Comparison of ENCODE assay signal across 11 cellular contexts in genomic region chr12:27592548-27592947, GRCh38.
DNase-seq lines count a peak whose midpoint lies in the region; ATAC-seq and TF ChIP-seq lines count a peak whose summit lies in the region.
"Had no signal": no experiment of that assay in that cellular context is flagged by ENCODE, and none has a peak within 500 bp of the region (broad histone marks: within the 10 kb centered on the region; RNA-seq: fewer than 3 reads in every experiment).

No MANE protein-coding gene starts in this region.

- TF ChIP-seq POLR2A in GM18505 (IDR thresholded peaks at IDR 0.05; ENCODE audit: borderline replicate concordance, extremely low read depth, insufficient read depth, insufficient read length), result no peak

- H3K27ac ChIP-seq in CD8-positive, alpha-beta T cell (ENCODE audit: low read depth, low read length), result no peak overlapping the region

- no peaks in the 10 kb centered on the region for H3K9me3 Mint-ChIP-seq in Caco-2 (ENCODE audit: unreplicated experiment)
- no peaks in the 10 kb centered on the region for H3K9me3 Mint-ChIP-seq in CD8-positive, alpha-beta T cell

- TF ChIP-seq CTCF in Caco-2 (IDR thresholded peaks at IDR 0.05; ENCODE audit: insufficient read depth in 1 of 2, low read depth in 1 of 2, low read length in 1 of 2, severe bottlenecking in 1 of 2, unreplicated experiment in 1 of 2), result no peak
- TF ChIP-seq CTCF in choroid plexus epithelial cell (conservative IDR thresholded peaks at IDR 0.05; ENCODE audit: low read depth, low read length), result no peak
- TF ChIP-seq CTCF in CD8-positive, alpha-beta T cell (IDR thresholded peaks at IDR 0.05), result no peak

- H3K4me3 ChIP-seq in Caco-2 (ENCODE audit: low read depth, low read length) (no peak overlapping the region), choroid plexus epithelial cell (ENCODE audit: low read depth, low read length) (no peak overlapping the region)
- no peak overlapping the region for H3K4me3 ChIP-seq in CD8-positive, alpha-beta T cell (ENCODE audit: low read depth, low read length)
- H3K4me3 ChIP-seq: HAP-1 had no signal

- H3K36me3 ChIP-seq in Caco-2 (ENCODE audit: control insufficient read depth, insufficient read depth, low read length), result no peaks in the 10 kb centered on the region; the same call in 1 of the 2 replicates
- H3K36me3 ChIP-seq in CD8-positive, alpha-beta T cell (ENCODE audit: insufficient read depth, low read length), result no peaks in the 10 kb centered on the region
- H3K36me3 ChIP-seq: HAP-1 had no signal

- H3K27me3 Mint-ChIP-seq in Caco-2 (ENCODE audit: insufficient read depth, unreplicated experiment), result no peaks in the 10 kb centered on the region
- H3K27me3 Mint-ChIP-seq in CD8-positive, alpha-beta T cell (ENCODE audit: low read depth), result no peaks in the 10 kb centered on the region

- 0 out of 2 replicates have a peak, but pooled peaks cover 9% of the 10 kb centered on the region for H3K9me3 ChIP-seq in Caco-2
- no peaks in the 10 kb centered on the region for H3K9me3 ChIP-seq in CD8-positive, alpha-beta T cell (ENCODE audit: low read length)
- H3K9me3 ChIP-seq: HAP-1 had no signal

- no TSS peak for BruUV-seq in Caco-2 (replicated peaks; lab: Mats Ljungman, UMichigan)

- CTCF ChIA-PET in Caco-2 (lab: Charles Lee), result no interaction called here
- CTCF ChIA-PET in CD8-positive, alpha-beta T cell (lab: Charles Lee), result interaction anchor here (1.5 kb wide), 1 partner anchor 60 kb away, joined by 5 read pairs; no protein-coding TSS in a partner anchor

- peak in 1 of 2 experiments; percentile 29 for DNase-seq in Caco-2
- peak; percentile 65 for DNase-seq in choroid plexus epithelial cell (ENCODE audit: low read depth)
- DNase-seq in middle frontal gyrus (ENCODE audit: extremely low spot score, low spot score), result peak; percentile 31
- DNase-seq in CD8-positive, alpha-beta T cell, result no peak
- DNase-seq in T1000 (lab: John Stamatoyannopoulos, UW), result no peak
- DNase-seq in stimulated activated CD8-positive, alpha-beta memory T cell treated with anti-CD3 and anti-CD28 coated beads, Interleukin-4, amount 100 ng/mL, for 48 hours, result no peak
- DNase-seq: activated gamma-delta T cell, DMS79 treated with DMSO at 0.1 percent for 48 hours had no signal

- no peaks in the 10 kb centered on the region for H3K27me3 ChIP-seq in Caco-2 (replicated peaks; ENCODE audit: control insufficient read depth, insufficient read depth, low read length)
- H3K27me3 ChIP-seq in CD8-positive, alpha-beta T cell (ENCODE audit: insufficient read depth, low read length), result no peaks in the 10 kb centered on the region

- POLR2A ChIA-PET in Caco-2 (lab: Charles Lee), result no interaction called here
- POLR2A ChIA-PET in CD8-positive, alpha-beta T cell (lab: Charles Lee), result no interaction called here

- no peak overlapping the region for H3K4me3 Mint-ChIP-seq in Caco-2 (ENCODE audit: unreplicated experiment)
- no peak overlapping the region for H3K4me3 Mint-ChIP-seq in CD8-positive, alpha-beta T cell

- H3K27ac Mint-ChIP-seq in Caco-2 (ENCODE audit: unreplicated experiment), result peak overlapping the region; percentile 36
- no peak overlapping the region for H3K27ac Mint-ChIP-seq in CD8-positive, alpha-beta T cell

- peaks cover 24% of the 10 kb centered on the region for H3K4me1 Mint-ChIP-seq in Caco-2 (ENCODE audit: low read depth, unreplicated experiment)
- H3K4me1 Mint-ChIP-seq in CD8-positive, alpha-beta T cell (ENCODE audit: low read depth), result peaks cover 12% of the 10 kb centered on the region

- H3K36me3 Mint-ChIP-seq in Caco-2 (ENCODE audit: insufficient read depth, unreplicated experiment), result peaks cover 43% of the 10 kb centered on the region
- H3K36me3 Mint-ChIP-seq in CD8-positive, alpha-beta T cell, result no peaks in the 10 kb centered on the region

- intact Hi-C loops in Caco-2 (cut with micrococcal nuclease; ENCODE audit: unreplicated experiment), result no loop called here
- intact Hi-C loops in CD8-positive, alpha-beta T cell (cut with DNase I, micrococcal nuclease), result no loop called here

- peaks cover 25% of the 10 kb centered on the region; the same call in 1 of the 2 replicates for H3K4me1 ChIP-seq in Caco-2
- H3K4me1 ChIP-seq in CD8-positive, alpha-beta T cell (ENCODE audit: insufficient read depth, low read length), result no peaks in the 10 kb centered on the region

- ATAC-seq in HG03175 (IDR thresholded peaks at IDR 0.05; ENCODE audit: unreplicated experiment) (peak; percentile 65), GM18505 (IDR thresholded peaks at IDR 0.05; ENCODE audit: unreplicated experiment) (no peak)
- ATAC-seq in CD8-positive, alpha-beta T cell, result no peak

Comparison
In these comparisons a context has a peak if more than half of its experiments do, and no peak if none do; other contexts are left out.
1. DNase-seq: peak in choroid plexus epithelial cell (single experiment) and middle frontal gyrus (single experiment); none in CD8-positive, alpha-beta T cell (0 of 7), T1000 (single experiment) and stimulated activated CD8-positive, alpha-beta memory T cell treated with anti-CD3 and anti-CD28 coated beads, Interleukin-4, amount 100 ng/mL, for 48 hours (single experiment).